8 cellular contexts compared by ENCODE assay signal in the genomic region with DNA sequence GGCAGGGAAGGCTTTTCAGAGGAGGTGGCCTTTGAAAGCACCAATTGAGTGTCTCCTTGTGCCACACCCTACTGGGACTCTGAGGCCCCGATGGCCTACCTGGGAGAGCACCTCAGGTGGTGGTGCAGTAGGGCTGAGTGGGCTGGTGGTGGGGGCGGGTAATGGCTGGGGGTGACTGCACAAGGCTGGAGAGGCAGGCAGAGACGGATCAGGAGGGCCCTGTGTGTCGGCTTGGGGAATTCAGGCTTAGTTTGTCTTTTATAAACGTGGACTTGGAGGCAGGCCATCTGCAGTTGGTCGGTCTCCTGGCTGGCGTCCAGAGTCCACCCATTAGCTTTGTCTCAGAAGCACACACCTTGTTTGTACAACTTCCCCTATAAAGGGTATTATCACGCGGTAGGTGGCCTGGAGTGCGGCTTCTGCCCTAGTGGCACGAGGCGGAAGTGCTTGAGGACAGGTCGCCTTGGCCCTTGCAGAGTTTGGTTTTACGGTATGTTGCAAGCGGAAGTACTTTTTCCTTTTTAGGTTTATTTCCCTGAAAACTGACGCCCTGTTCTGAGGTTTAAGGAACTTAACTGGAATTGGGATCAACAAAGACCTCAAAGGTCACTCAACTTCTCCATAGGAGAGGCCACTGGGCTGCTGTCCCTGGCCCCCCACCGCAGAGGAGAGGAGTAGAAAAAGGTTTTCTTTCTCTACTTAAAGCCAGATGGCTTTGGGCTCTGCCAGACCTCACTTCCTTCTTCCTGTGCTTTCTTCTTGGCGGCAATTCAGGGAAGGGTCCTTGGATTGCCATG. TPM values are rescaled to one million over a fixed set of nuclear protein-coding genes. Genes with fewer than 3 reads are reported as not detected.
DNase-seq lines count a peak whose midpoint lies in the region; ATAC-seq and TF ChIP-seq lines count a peak whose summit lies in the region.

No MANE protein-coding gene starts in this region.

- TF ChIP-seq CTCF in psoas muscle (IDR thresholded peaks at IDR 0.05) = peak; percentile 42

- no peaks in the 10 kb centered on the region for H3K9me3 ChIP-seq in psoas muscle

- no peaks in the 10 kb centered on the region for H3K27me3 ChIP-seq in psoas muscle (ENCODE audit: insufficient read depth in 3 of 3, low read length in 2 of 3)

- H3K4me3 ChIP-seq in psoas muscle = no peak overlapping the region

- ATAC-seq in HG03135 (IDR thresholded peaks at IDR 0.05; ENCODE audit: unreplicated experiment) (peak; percentile 73), Right ventricle myocardium superior (ENCODE audit: poor library complexity) (peak; percentile 71), psoas muscle (peak; percentile 52 to 69 (median 60))

- intact Hi-C loops in Right ventricle myocardium superior (cut with DNase I) (loop anchor here (10.0 kb wide), 1 partner anchor 67 kb away; no protein-coding TSS in a partner anchor), psoas muscle (cut with DNase I) (loop anchor here in 1 of 2 donors (5.0 kb wide), 1 partner anchor 70 kb away; no protein-coding TSS in a partner anchor)

- no peaks in the 10 kb centered on the region for H3K36me3 ChIP-seq in psoas muscle (ENCODE audit: insufficient read depth in 1 of 2, low read depth in 1 of 2)

- peaks cover 47% of the 10 kb centered on the region for H3K4me1 ChIP-seq in psoas muscle

- 52 to 60% (median 59%) methylated on average over 18 of the region's 18 CpGs for WGBS in psoas muscle, 3 donors

- DNase-seq in activated T-cell treated with anti-CD3 and anti-CD28 coated beads for 48 hours (ENCODE audit: low read depth) (peak; percentile 43), activated T-cell treated with anti-CD3 and anti-CD28 coated beads for 4 hours (no peak), NCI-H345 treated with DMSO at 0.1 percent for 48 hours (lab: John Stamatoyannopoulos, UW; ENCODE audit: unreplicated experiment) (peak; percentile 88), Right ventricle myocardium superior (peak; percentile 85), psoas muscle (peak; percentile 60 to 83), 8988T (no peak)
- peak; percentile 45 for DNase-seq in activated naive CD4-positive, alpha-beta T cell treated with Interleukin-2 at 50 U/mL for 16 hours

- H3K27ac ChIP-seq in psoas muscle = peak overlapping the region; percentile 67

RNA-seq across cellular contexts. Expression of a gene that starts 8.0 kb away (rescaled TPM):
- total RNA-seq in Right ventricle myocardium superior (33.1 TPM), psoas muscle (10 to 100 TPM; 32.7 to 45.5 (median 35.6) TPM)
- polyA plus RNA-seq in psoas muscle = 10 to 100 TPM; 14.7 to 44.3 (median 17.7) TPM

Comparison
In these comparisons a context has a peak if more than half of its experiments do, and no peak if none do; other contexts are left out.
1. DNase-seq: peak in activated T-cell treated with anti-CD3 and anti-CD28 coated beads for 48 hours (single experiment), NCI-H345 treated with DMSO at 0.1 percent for 48 hours (single experiment), activated naive CD4-positive, alpha-beta T cell treated with Interleukin-2 at 50 U/mL for 16 hours (single experiment), Right ventricle myocardium superior (single experiment) and psoas muscle (2 of 2); none in activated T-cell treated with anti-CD3 and anti-CD28 coated beads for 4 hours (single experiment) and 8988T (single experiment).
2. Peak in every context shown above with its lines, with median percentiles within 50 percentile points of each other: ATAC-seq.